In genomic region chr10:64486149-64486548, GRCh38 we compare ENCODE assay signal across 24 cellular contexts.
DNase-seq lines count a peak whose midpoint lies in the region; ATAC-seq and TF ChIP-seq lines count a peak whose summit lies in the region.
"Had no signal": no experiment of that assay in that cellular context is flagged by ENCODE, and none has a peak within 500 bp of the region (broad histone marks: within the 10 kb centered on the region; RNA-seq: fewer than 3 reads in every experiment).

No MANE protein-coding gene starts in this region.

- H3K4me2 ChIP-seq in SK-N-SH, result no peak overlapping the region
- H3K4me2 ChIP-seq: GM23338 had no signal

- H3K27ac ChIP-seq in SK-N-SH (ENCODE audit: low read depth in 2 of 2, low read length in 1 of 2), result no peak overlapping the region; a peak in 1 of 4 replicates
- no peak overlapping the region for H3K27ac ChIP-seq in right cardiac atrium (ENCODE audit: low read length)
- no peak overlapping the region for H3K27ac ChIP-seq in upper lobe of right lung
- no peak overlapping the region for H3K27ac ChIP-seq in heart right ventricle
- H3K27ac ChIP-seq: thoracic aorta had no signal

- no peak overlapping the region for H3K9ac ChIP-seq in SK-N-SH

- H3K36me3 Mint-ChIP-seq in activated naive CD4-positive, alpha-beta T cell treated with anti-CD3 and anti-CD28 coated beads, Interleukin-2, amount 10 ng/mL, durations not matched to agents 7 days and 5 days, result no peaks in the 10 kb centered on the region
- H3K36me3 Mint-ChIP-seq: activated naive CD8-positive, alpha-beta T cell treated with anti-CD3 and anti-CD28 coated beads, Interleukin-2, amount 10 ng/mL, durations not matched to agents 7 days and 5 days had no signal

- ATAC-seq in right cardiac atrium (no peak), upper lobe of right lung (no peak), heart right ventricle (no peak)
- ATAC-seq: activated T-cell treated with anti-CD3 and anti-CD28 coated beads, Interleukin-2, amount 50 U/mL, for 72 hours; GM23338 had no signal

- no peaks in the 10 kb centered on the region for H3K36me3 ChIP-seq in SK-N-SH (replicated peaks in 1 of 2; ENCODE audit: control insufficient read depth in 1 of 2, insufficient read depth in 2 of 2, low read length in 1 of 2)
- no peaks in the 10 kb centered on the region for H3K36me3 ChIP-seq in upper lobe of right lung
- H3K36me3 ChIP-seq in heart right ventricle, result no peaks in the 10 kb centered on the region
- H3K36me3 ChIP-seq: MG63, thoracic aorta had no signal

- POLR2A ChIA-PET in SK-N-SH (lab: Yijun Ruan, JAX), result no interaction called here

- H3K27me3 ChIP-seq in SK-N-SH (ENCODE audit: insufficient read depth) (no peaks in the 10 kb centered on the region), right cardiac atrium (ENCODE audit: control insufficient read depth, insufficient read depth) (no peaks in the 10 kb centered on the region), upper lobe of right lung (no peaks in the 10 kb centered on the region), heart right ventricle (no peaks in the 10 kb centered on the region)
- H3K27me3 ChIP-seq: MG63 had no signal

- no peak overlapping the region for H3K4me3 ChIP-seq in SK-N-SH (ENCODE audit: low read depth in 2 of 2, low read length in 1 of 2)
- H3K4me3 ChIP-seq in epithelial cell of proximal tubule (ENCODE audit: low read depth, low read length), result no peak overlapping the region
- no peak overlapping the region for H3K4me3 ChIP-seq in right cardiac atrium (ENCODE audit: low read length)
- H3K4me3 ChIP-seq in upper lobe of right lung, result no peak overlapping the region
- H3K4me3 ChIP-seq in heart right ventricle, result no peak overlapping the region
- H3K4me3 ChIP-seq: GM23338, MG63, thoracic aorta had no signal

- TF ChIP-seq CTCF in SK-N-SH (IDR thresholded peaks at IDR 0.05) (no peak), epithelial cell of proximal tubule (conservative IDR thresholded peaks at IDR 0.05; ENCODE audit: low read depth, low read length) (no peak), upper lobe of right lung (IDR thresholded peaks at IDR 0.05) (no peak), heart right ventricle (IDR thresholded peaks at IDR 0.05) (no peak)

- H3K4me1 ChIP-seq in SK-N-SH (ENCODE audit: control insufficient read depth in 1 of 2, insufficient read depth in 2 of 2, low read depth in 1 of 2, low read length in 1 of 2) (no peaks in the 10 kb centered on the region; a peak in 1 of 4 replicates), right cardiac atrium (ENCODE audit: control insufficient read depth, insufficient read depth, low read length) (no peaks in the 10 kb centered on the region), upper lobe of right lung (no peaks in the 10 kb centered on the region), heart right ventricle (no peaks in the 10 kb centered on the region)

- H3K79me2 ChIP-seq in SK-N-SH (ENCODE audit: insufficient read depth), result no peaks in the 10 kb centered on the region

- CTCF ChIA-PET in SK-N-SH (lab: Yijun Ruan, JAX), result no interaction called here
- CTCF ChIA-PET in activated naive CD4-positive, alpha-beta T cell treated with anti-CD3 and anti-CD28 coated beads, Interleukin-2, amount 10 ng/mL, durations not matched to agents 7 days and 5 days (lab: Charles Lee), result no interaction called here

- H2AFZ ChIP-seq in SK-N-SH (ENCODE audit: low read depth), result no peak overlapping the region
- H2AFZ ChIP-seq: GM23338 had no signal

- H4K20me1 ChIP-seq in SK-N-SH (ENCODE audit: insufficient read depth), result no peaks in the 10 kb centered on the region

- DNase-seq in EH (ENCODE audit: low read depth) (peak; percentile 62), SK-N-SH (no peak), epithelial cell of proximal tubule (ENCODE audit: low read depth) (peak; percentile 50), non-pigmented ciliary epithelial cell (ENCODE audit: low read depth) (peak; percentile 30), right cardiac atrium (no peak), upper lobe of right lung (no peak), heart right ventricle (no peak)
- no peak for DNase-seq in activated naive CD4-positive, alpha-beta T cell treated with anti-CD3 and anti-CD28 coated beads, Interleukin-2, amount 10 ng/mL, durations not matched to agents 7 days and 5 days
- DNase-seq: activated naive CD8-positive, alpha-beta T cell treated with anti-CD3 and anti-CD28 coated beads, Interleukin-2, amount 10 ng/mL, durations not matched to agents 7 days and 5 days; activated T-cell treated with anti-CD3 and anti-CD28 coated beads, Interleukin-2, amount 50 U/mL, for 72 hours; AML-193; effector CD4-positive, alpha-beta T cell; hippocampal formation; islet precursor cell; MG63; NCI-H748 treated with DMSO at 0.1 percent for 48 hours; occipital lobe; OCI-M1; retina; stimulated activated CD4-positive, alpha-beta T cell treated with anti-CD3 and anti-CD28 coated beads, Interleukin-15, amount 100 ng/mL, for 24 hours; T-helper 9 cell had no signal

- no peaks in the 10 kb centered on the region for H3F3A ChIP-seq in SK-N-SH (replicated peaks; ENCODE audit: insufficient read depth)

- WGBS in SK-N-SH (ENCODE audit: low lambda C conversion rate), result 9% methylated on average over 2 of the region's 2 CpGs
- WGBS in right cardiac atrium, result 52% methylated on average over 2 of the region's 2 CpGs
- WGBS in heart right ventricle, 2 donors, result 51 to 57% methylated on average over 2 of the region's 2 CpGs

- H3K4me3 Mint-ChIP-seq in activated naive CD4-positive, alpha-beta T cell treated with anti-CD3 and anti-CD28 coated beads, Interleukin-2, amount 10 ng/mL, durations not matched to agents 7 days and 5 days, result no peak overlapping the region
- H3K4me3 Mint-ChIP-seq: activated naive CD8-positive, alpha-beta T cell treated with anti-CD3 and anti-CD28 coated beads, Interleukin-2, amount 10 ng/mL, durations not matched to agents 7 days and 5 days; activated T-cell treated with anti-CD3 and anti-CD28 coated beads, Interleukin-2, amount 50 U/mL, for 72 hours; central memory CD8-positive, alpha-beta T cell; GM23338 had no signal

- no peak for TF ChIP-seq RAD21 in SK-N-SH (IDR thresholded peaks at IDR 0.05; ENCODE audit: low read length)

- peaks cover 2% of the 10 kb centered on the region for H3K9me3 Mint-ChIP-seq in activated naive CD4-positive, alpha-beta T cell treated with anti-CD3 and anti-CD28 coated beads, Interleukin-2, amount 10 ng/mL, durations not matched to agents 7 days and 5 days
- H3K9me3 Mint-ChIP-seq: GM23338 had no signal

- H3K27ac Mint-ChIP-seq in activated naive CD4-positive, alpha-beta T cell treated with anti-CD3 and anti-CD28 coated beads, Interleukin-2, amount 10 ng/mL, durations not matched to agents 7 days and 5 days, result no peak overlapping the region
- H3K27ac Mint-ChIP-seq: activated naive CD8-positive, alpha-beta T cell treated with anti-CD3 and anti-CD28 coated beads, Interleukin-2, amount 10 ng/mL, durations not matched to agents 7 days and 5 days; activated T-cell treated with anti-CD3 and anti-CD28 coated beads, Interleukin-2, amount 50 U/mL, for 72 hours; GM23338 had no signal

- H3K4me1 Mint-ChIP-seq in activated naive CD4-positive, alpha-beta T cell treated with anti-CD3 and anti-CD28 coated beads, Interleukin-2, amount 10 ng/mL, durations not matched to agents 7 days and 5 days, result no peaks in the 10 kb centered on the region
- H3K4me1 Mint-ChIP-seq: activated naive CD8-positive, alpha-beta T cell treated with anti-CD3 and anti-CD28 coated beads, Interleukin-2, amount 10 ng/mL, durations not matched to agents 7 days and 5 days; central memory CD8-positive, alpha-beta T cell; GM23338 had no signal

- intact Hi-C loops in right cardiac atrium (cut with DNase I) (no loop called here), upper lobe of right lung (cut with DNase I) (no loop called here), heart right ventricle (cut with DNase I) (no loop called here)

- H3K27me3 Mint-ChIP-seq in activated naive CD4-positive, alpha-beta T cell treated with anti-CD3 and anti-CD28 coated beads, Interleukin-2, amount 10 ng/mL, durations not matched to agents 7 days and 5 days, result no peaks in the 10 kb centered on the region
- H3K27me3 Mint-ChIP-seq: activated naive CD8-positive, alpha-beta T cell treated with anti-CD3 and anti-CD28 coated beads, Interleukin-2, amount 10 ng/mL, durations not matched to agents 7 days and 5 days; central memory CD8-positive, alpha-beta T cell had no signal

- no peaks in the 10 kb centered on the region for H3K9me2 ChIP-seq in SK-N-SH

- H3K9me3 ChIP-seq in SK-N-SH (no peaks in the 10 kb centered on the region), right cardiac atrium (ENCODE audit: control insufficient read depth, low read length) (no peaks in the 10 kb centered on the region), upper lobe of right lung (no peaks in the 10 kb centered on the region), heart right ventricle (no peaks in the 10 kb centered on the region)
- H3K9me3 ChIP-seq: MG63, thoracic aorta had no signal

- no peak for TF ChIP-seq EP300 in SK-N-SH (IDR thresholded peaks at IDR 0.05; ENCODE audit: borderline replicate concordance in 1 of 2, low read depth in 1 of 2, low read length in 1 of 2)

TF ChIP-seq in SK-N-SH, 30 proteins besides CTCF, POLR2A, EP300 and RAD21:
- TF ChIP-seq FOXJ3 (CRISPR knock-in tag; IDR thresholded peaks at IDR 0.05) (no peak), FOXM1 (IDR thresholded peaks at IDR 0.05; ENCODE audit: low read depth) (no peak), MAX (IDR thresholded peaks at IDR 0.05; ENCODE audit: low read depth) (no peak), FOSL2 (IDR thresholded peaks at IDR 0.05; ENCODE audit: borderline replicate concordance, low read depth) (peak; percentile 37; the same call in 1 of the 2 replicates), JUND (IDR thresholded peaks at IDR 0.05) (peak; percentile 38; the same call in 1 of the 2 replicates)

Comparison
In these comparisons a context has a peak if more than half of its experiments do, and no peak if none do; other contexts are left out.
1. DNase-seq: peak in EH (single experiment), epithelial cell of proximal tubule (single experiment) and non-pigmented ciliary epithelial cell (single experiment); none in SK-N-SH (single experiment), right cardiac atrium (0 of 3), activated naive CD4-positive, alpha-beta T cell treated with anti-CD3 and anti-CD28 coated beads, Interleukin-2, amount 10 ng/mL, durations not matched to agents 7 days and 5 days (single experiment), upper lobe of right lung (single experiment) and heart right ventricle (0 of 2).